Comparison of ENCODE assay signal across 8 cellular contexts in the genomic region with DNA sequence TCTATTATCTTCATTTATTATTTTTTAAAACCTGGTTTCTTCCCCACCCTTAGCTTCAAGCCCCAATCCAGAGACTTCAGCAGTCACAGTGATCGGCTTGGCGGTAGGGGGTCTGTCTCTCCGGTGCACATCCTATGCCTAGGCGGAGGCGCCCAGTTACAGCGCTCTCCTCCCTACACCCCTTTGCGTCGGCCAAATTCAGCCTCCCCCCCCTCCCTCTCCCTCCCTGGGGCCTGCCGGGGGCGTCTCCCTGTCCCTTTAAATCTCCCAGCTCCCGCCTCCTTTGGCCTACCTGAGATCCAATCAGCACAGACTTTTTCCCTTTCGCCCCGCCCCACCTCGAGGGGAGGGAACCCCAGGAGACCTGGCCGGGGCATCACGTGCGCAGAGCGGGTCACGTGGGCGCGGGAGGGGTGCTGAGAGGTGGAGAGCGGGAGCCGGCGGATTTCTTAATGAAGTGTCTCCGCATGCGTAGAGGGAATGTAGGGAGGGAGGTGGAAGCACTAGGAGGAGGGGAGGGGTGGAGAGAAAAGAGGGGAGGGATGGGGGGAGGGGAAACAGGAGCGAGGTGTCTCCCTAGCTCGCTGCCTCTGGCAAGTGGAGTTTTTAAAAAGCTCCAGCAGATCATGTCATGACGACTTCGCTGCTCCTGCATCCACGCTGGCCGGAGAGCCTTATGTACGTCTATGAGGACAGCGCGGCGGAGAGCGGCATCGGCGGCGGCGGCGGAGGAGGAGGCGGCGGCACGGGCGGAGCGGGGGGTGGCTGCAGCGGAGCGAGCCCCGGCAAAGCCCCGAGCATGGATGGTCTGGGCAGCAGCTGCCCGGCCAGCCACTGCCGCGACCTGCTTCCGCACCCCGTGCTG. TPM values are rescaled to one million over a fixed set of nuclear protein-coding genes. Genes with fewer than 3 reads are reported as not detected.
DNase-seq lines count a peak whose midpoint lies in the region; ATAC-seq and TF ChIP-seq lines count a peak whose summit lies in the region.

A gene with protein sequence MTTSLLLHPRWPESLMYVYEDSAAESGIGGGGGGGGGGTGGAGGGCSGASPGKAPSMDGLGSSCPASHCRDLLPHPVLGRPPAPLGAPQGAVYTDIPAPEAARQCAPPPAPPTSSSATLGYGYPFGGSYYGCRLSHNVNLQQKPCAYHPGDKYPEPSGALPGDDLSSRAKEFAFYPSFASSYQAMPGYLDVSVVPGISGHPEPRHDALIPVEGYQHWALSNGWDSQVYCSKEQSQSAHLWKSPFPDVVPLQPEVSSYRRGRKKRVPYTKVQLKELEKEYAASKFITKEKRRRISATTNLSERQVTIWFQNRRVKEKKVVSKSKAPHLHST (plus strand): TSS at position 556 of the 865 bp plus-strand sequence. CDS start 76 bp downstream, at position 632.

- no peak within 1 kb of the TSS for H3K27ac ChIP-seq in HUES48 (ENCODE audit: low read depth, low read length)
- peak within 1 kb of the TSS; percentile 42 for H3K27ac ChIP-seq in RWPE1

- no peaks in the 10 kb centered on the region for H3K9me3 ChIP-seq in HUES48 (ENCODE audit: control insufficient read depth, insufficient read depth, low read length)

- ATAC-seq in esophagus mucosa (peak; percentile 93), sciatic nerve (peak; percentile 84), HG03442 (IDR thresholded peaks at IDR 0.05; ENCODE audit: unreplicated experiment) (no peak), HG03280 (IDR thresholded peaks at IDR 0.05; ENCODE audit: unreplicated experiment) (no peak)

- no peaks in the 10 kb centered on the region for H3K4me1 ChIP-seq in HUES48 (ENCODE audit: control insufficient read depth, insufficient read depth, low read length)

- peak; percentile 8 for DNase-seq in CD1c-positive myeloid dendritic cell (ENCODE audit: extremely low spot score)
- DNase-seq in RWPE1 (ENCODE audit: low spot score): peak; percentile 99
- peak; percentile 77 for DNase-seq in sciatic nerve (ENCODE audit: low spot score)
- DNase-seq in NCI-H2107 treated with DMSO at 0.1 percent for 48 hours (lab: John Stamatoyannopoulos, UW; ENCODE audit: unreplicated experiment): no peak

- POLR2A ChIA-PET in RWPE1 (lab: Yijun Ruan, JAX; ENCODE audit: low non-redundant PET): interaction anchor here (1.4 kb wide), 1 partner anchor 113 kb away, joined by 3 read pairs; no protein-coding TSS in a partner anchor

- peak within 1 kb of the TSS; percentile 3; the same call in 1 of the 2 replicates for H3K4me3 ChIP-seq in HUES48 (ENCODE audit: low read depth, low read length)

- H3K36me3 ChIP-seq in HUES48 (ENCODE audit: control insufficient read depth, insufficient read depth, low read length): no peaks in the 10 kb centered on the region

- peaks cover 99% of the 10 kb centered on the region for H3K27me3 ChIP-seq in HUES48 (ENCODE audit: control insufficient read depth, insufficient read depth, low read length)

- no peak for TF ChIP-seq CTCF in RWPE1 (conservative IDR thresholded peaks at IDR 0.05; ENCODE audit: low read depth)

- CTCF ChIA-PET in RWPE1 (lab: Yijun Ruan, JAX): interaction anchor here (0.6 to 2.3 kb wide), 8 partner anchors 47 to 263 kb away, joined by 3 to 9 read pairs (median 3); partner anchors contain the start of gene HOXC10

- intact Hi-C loops in sciatic nerve (cut with DNase I): no loop called here

- H3K9ac ChIP-seq in HUES48 (ENCODE audit: low read depth, low read length): no peak within 1 kb of the TSS

RNA-seq across cellular contexts. Expression of the gene that starts here (rescaled TPM):
- total RNA-seq in esophagus mucosa (0.52 TPM), sciatic nerve (0.22 TPM)

Comparison
In these comparisons a context has a peak if more than half of its experiments do, and no peak if none do; other contexts are left out.
1. Peak in ATAC-seq in esophagus mucosa; RNA of the gene not detected or under 1 TPM.
2. Peak in DNase-seq and ATAC-seq in sciatic nerve; RNA of the gene not detected or under 1 TPM.